In the genomic region with DNA sequence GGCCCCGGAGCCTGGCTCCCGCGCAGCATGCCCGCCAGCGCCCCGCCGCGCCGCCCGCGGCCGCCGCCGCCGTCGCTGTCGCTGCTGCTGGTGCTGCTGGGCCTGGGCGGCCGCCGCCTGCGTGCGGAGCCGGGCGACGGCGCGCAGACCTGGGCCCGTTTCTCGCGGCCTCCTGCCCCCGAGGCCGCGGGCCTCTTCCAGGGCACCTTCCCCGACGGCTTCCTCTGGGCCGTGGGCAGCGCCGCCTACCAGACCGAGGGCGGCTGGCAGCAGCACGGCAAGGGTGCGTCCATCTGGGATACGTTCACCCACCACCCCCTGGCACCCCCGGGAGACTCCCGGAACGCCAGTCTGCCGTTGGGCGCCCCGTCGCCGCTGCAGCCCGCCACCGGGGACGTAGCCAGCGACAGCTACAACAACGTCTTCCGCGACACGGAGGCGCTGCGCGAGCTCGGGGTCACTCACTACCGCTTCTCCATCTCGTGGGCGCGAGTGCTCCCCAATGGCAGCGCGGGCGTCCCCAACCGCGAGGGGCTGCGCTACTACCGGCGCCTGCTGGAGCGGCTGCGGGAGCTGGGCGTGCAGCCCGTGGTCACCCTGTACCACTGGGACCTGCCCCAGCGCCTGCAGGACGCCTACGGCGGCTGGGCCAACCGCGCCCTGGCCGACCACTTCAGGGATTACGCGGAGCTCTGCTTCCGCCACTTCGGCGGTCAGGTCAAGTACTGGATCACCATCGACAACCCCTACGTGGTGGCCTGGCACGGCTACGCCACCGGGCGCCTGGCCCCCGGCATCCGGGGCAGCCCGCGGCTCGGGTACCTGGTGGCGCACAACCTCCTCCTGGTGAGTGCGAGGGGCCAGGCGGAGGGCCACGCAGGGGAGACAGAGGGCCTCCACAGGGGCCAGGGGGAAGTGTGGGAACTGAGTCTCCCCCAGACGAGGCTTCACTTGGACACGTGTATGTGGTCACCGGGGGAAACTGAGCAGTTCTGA, we compare ENCODE assay signal across 9 cellular contexts. TPM values are rescaled to one million over a fixed set of nuclear protein-coding genes. Genes with fewer than 3 reads are reported as not detected.
A peak's percentile ranks its signal among the peaks of the same experiment; 100 is the strongest.
DNase-seq lines count a peak whose midpoint lies in the region; ATAC-seq lines count a peak whose summit lies in the region.
"Had no signal": no experiment of that assay in that cellular context is flagged by ENCODE, and none has a peak within 500 bp of the region (broad histone marks: within the 10 kb centered on the region; RNA-seq: fewer than 3 reads in every experiment).

KL (plus strand) TSS at position 10 of the 996 bp plus-strand sequence; CDS start at position 28, 18 bp downstream.

- peak; percentile 24 for ATAC-seq in activated CD4-positive, alpha-beta T cell treated with anti-CD3 and anti-CD28 coated beads for 36 hours
- ATAC-seq in HG03064 (IDR thresholded peaks at IDR 0.05; ENCODE audit: low read depth, unreplicated experiment) (peak; percentile 40), right cardiac atrium (peak; percentile 77 to 82), GM18873 (IDR thresholded peaks at IDR 0.05; ENCODE audit: low FRiP score, unreplicated experiment) (no peak)

- H3K27ac Mint-ChIP-seq in activated CD4-positive, alpha-beta T cell treated with anti-CD3 and anti-CD28 coated beads for 36 hours, result no peak within 1 kb of the TSS
- H3K27ac Mint-ChIP-seq in activated T-helper 2 cell treated with anti-CD3 and anti-CD28 coated beads, Interferon-gamma antibody, Interleukin-2, Interleukin-4, amounts not matched to agents 10 μg/mL and 5 μg/mL and 100 μg/mL, durations not matched to agents 14 hours and 24 hours and 36 hours, result peak within 1 kb of the TSS; percentile 36

- no peaks in the 10 kb centered on the region for H3K9me3 ChIP-seq in right cardiac atrium (ENCODE audit: control insufficient read depth, low read length)

- CTCF ChIA-PET in activated CD4-positive, alpha-beta T cell treated with anti-CD3 and anti-CD28 coated beads for 36 hours (lab: Charles Lee), result interaction anchor here (0.9 to 1.4 kb wide), 5 partner anchors 16 to 437 kb away, joined by 3 to 5 read pairs (median 4); no protein-coding TSS in a partner anchor

- no peaks in the 10 kb centered on the region for H3K4me1 ChIP-seq in right cardiac atrium (ENCODE audit: control insufficient read depth, insufficient read depth, low read length)

- intact Hi-C loops in activated CD4-positive, alpha-beta T cell treated with anti-CD3 and anti-CD28 coated beads for 36 hours (cut with DNase I, micrococcal nuclease), result loop anchor here (1.0 to 10.0 kb wide), 7 partner anchors 99 to 526 kb away; partner anchors contain the start of gene PDS5B (in 2 of the 2)
- intact Hi-C loops in activated T-helper 2 cell treated with anti-CD3 and anti-CD28 coated beads, Interferon-gamma antibody, Interleukin-2, Interleukin-4, amounts not matched to agents 10 μg/mL and 5 μg/mL and 100 μg/mL, durations not matched to agents 14 hours and 24 hours and 36 hours (cut with micrococcal nuclease), result loop anchor here (1.0 to 10.0 kb wide), 7 partner anchors 100 to 526 kb away; partner anchors contain the start of gene PDS5B
- intact Hi-C loops in right cardiac atrium (cut with DNase I), result no loop called here

- no peaks in the 10 kb centered on the region for H3K36me3 Mint-ChIP-seq in activated CD4-positive, alpha-beta T cell treated with anti-CD3 and anti-CD28 coated beads for 36 hours (ENCODE audit: low read depth)
- no peaks in the 10 kb centered on the region for H3K36me3 Mint-ChIP-seq in activated T-helper 2 cell treated with anti-CD3 and anti-CD28 coated beads, Interferon-gamma antibody, Interleukin-2, Interleukin-4, amounts not matched to agents 10 μg/mL and 5 μg/mL and 100 μg/mL, durations not matched to agents 14 hours and 24 hours and 36 hours (ENCODE audit: low read depth)

- no peaks in the 10 kb centered on the region for H3K9me3 Mint-ChIP-seq in activated CD4-positive, alpha-beta T cell treated with anti-CD3 and anti-CD28 coated beads for 36 hours (ENCODE audit: low read depth)
- H3K9me3 Mint-ChIP-seq in activated T-helper 2 cell treated with anti-CD3 and anti-CD28 coated beads, Interferon-gamma antibody, Interleukin-2, Interleukin-4, amounts not matched to agents 10 μg/mL and 5 μg/mL and 100 μg/mL, durations not matched to agents 14 hours and 24 hours and 36 hours, result no peaks in the 10 kb centered on the region

- H3K4me3 Mint-ChIP-seq in activated CD4-positive, alpha-beta T cell treated with anti-CD3 and anti-CD28 coated beads for 36 hours, result peak within 1 kb of the TSS; percentile 52
- H3K4me3 Mint-ChIP-seq in activated T-helper 2 cell treated with anti-CD3 and anti-CD28 coated beads, Interferon-gamma antibody, Interleukin-2, Interleukin-4, amounts not matched to agents 10 μg/mL and 5 μg/mL and 100 μg/mL, durations not matched to agents 14 hours and 24 hours and 36 hours (ENCODE audit: low read depth), result peak within 1 kb of the TSS; percentile 74

- peak within 1 kb of the TSS; percentile 77 for H3K4me3 ChIP-seq in right cardiac atrium (ENCODE audit: low read length)

- DNase-seq in activated CD4-positive, alpha-beta T cell treated with anti-CD3 and anti-CD28 coated beads for 36 hours, result peak; percentile 42
- DNase-seq in activated CD4-positive, alpha-beta T cell treated with anti-CD3 and anti-CD28 coated beads, Interleukin-2, amount 50 U/mL, for 1 hour, result no peak
- DNase-seq in activated T-helper 2 cell treated with anti-CD3 and anti-CD28 coated beads, Interferon-gamma antibody, Interleukin-2, Interleukin-4, amounts not matched to agents 10 μg/mL and 5 μg/mL and 100 μg/mL, durations not matched to agents 14 hours and 24 hours and 36 hours (ENCODE audit: low spot score), result no peak
- DNase-seq in right cardiac atrium (peak; percentile 52 to 81 (median 80)), renal cortical epithelial cell (ENCODE audit: low read depth) (no peak), NCI-H2029 treated with DMSO at 0.1 percent for 48 hours (lab: John Stamatoyannopoulos, UW) (no peak)
- DNase-seq: DND-41 had no signal

- peak within 1 kb of the TSS; percentile 77 for H3K27ac ChIP-seq in right cardiac atrium (ENCODE audit: low read length)

- H3K27me3 ChIP-seq in right cardiac atrium (ENCODE audit: control insufficient read depth, insufficient read depth), result no peaks in the 10 kb centered on the region

- POLR2A ChIA-PET in activated CD4-positive, alpha-beta T cell treated with anti-CD3 and anti-CD28 coated beads for 36 hours (lab: Charles Lee), result no interaction called here

- WGBS in right cardiac atrium, result 3% methylated on average over 109 of the region's 109 CpGs

- H3K27me3 Mint-ChIP-seq in activated CD4-positive, alpha-beta T cell treated with anti-CD3 and anti-CD28 coated beads for 36 hours, result peaks cover 59% of the 10 kb centered on the region
- H3K27me3 Mint-ChIP-seq in activated T-helper 2 cell treated with anti-CD3 and anti-CD28 coated beads, Interferon-gamma antibody, Interleukin-2, Interleukin-4, amounts not matched to agents 10 μg/mL and 5 μg/mL and 100 μg/mL, durations not matched to agents 14 hours and 24 hours and 36 hours (ENCODE audit: low read depth), result peaks cover 65% of the 10 kb centered on the region

- H3K4me1 Mint-ChIP-seq in activated CD4-positive, alpha-beta T cell treated with anti-CD3 and anti-CD28 coated beads for 36 hours, result peaks cover 9% of the 10 kb centered on the region
- peaks cover 20% of the 10 kb centered on the region for H3K4me1 Mint-ChIP-seq in activated T-helper 2 cell treated with anti-CD3 and anti-CD28 coated beads, Interferon-gamma antibody, Interleukin-2, Interleukin-4, amounts not matched to agents 10 μg/mL and 5 μg/mL and 100 μg/mL, durations not matched to agents 14 hours and 24 hours and 36 hours (ENCODE audit: low read depth)

RNA-seq across cellular contexts. Expression of gene KL, which starts in this region (rescaled TPM):
- under 1 TPM; 0.35 to 0.37 TPM for total RNA-seq in activated CD4-positive, alpha-beta T cell treated with anti-CD3 and anti-CD28 coated beads for 36 hours
- 0.14 TPM in 2 replicates for total RNA-seq in activated T-helper 2 cell treated with anti-CD3 and anti-CD28 coated beads, Interferon-gamma antibody, Interleukin-2, Interleukin-4, amounts not matched to agents 10 μg/mL and 5 μg/mL and 100 μg/mL, durations not matched to agents 14 hours and 24 hours and 36 hours
- total RNA-seq in right cardiac atrium, result 1 to 10 TPM; 1.3 to 2.7 (median 2.0) TPM
- 0.95 TPM for polyA plus RNA-seq in right cardiac atrium
- 11.9 and 12.7 TPM in 2 replicates for total RNA-seq in renal cortical epithelial cell

Comparison
In these comparisons a context has a peak if more than half of its experiments do, and no peak if none do; other contexts are left out.
1. Peak in DNase-seq and ATAC-seq in activated CD4-positive, alpha-beta T cell treated with anti-CD3 and anti-CD28 coated beads for 36 hours; RNA of the gene not detected or under 1 TPM.
2. DNase-seq: peak in right cardiac atrium (3 of 3); none in activated CD4-positive, alpha-beta T cell treated with anti-CD3 and anti-CD28 coated beads, Interleukin-2, amount 50 U/mL, for 1 hour (single experiment), activated T-helper 2 cell treated with anti-CD3 and anti-CD28 coated beads, Interferon-gamma antibody, Interleukin-2, Interleukin-4, amounts not matched to agents 10 μg/mL and 5 μg/mL and 100 μg/mL, durations not matched to agents 14 hours and 24 hours and 36 hours (single experiment), renal cortical epithelial cell (single experiment) and NCI-H2029 treated with DMSO at 0.1 percent for 48 hours (single experiment).
3. intact Hi-C loops: an anchor here in activated CD4-positive, alpha-beta T cell treated with anti-CD3 and anti-CD28 coated beads for 36 hours (1.0 to 10.0 kb wide) and activated T-helper 2 cell treated with anti-CD3 and anti-CD28 coated beads, Interferon-gamma antibody, Interleukin-2, Interleukin-4, amounts not matched to agents 10 μg/mL and 5 μg/mL and 100 μg/mL, durations not matched to agents 14 hours and 24 hours and 36 hours (1.0 to 10.0 kb wide); none called in right cardiac atrium.